In genomic region chr4:75179510-75179909, GRCh38 we compare ENCODE assay signal across 1 cellular context.
A peak's percentile ranks its signal among the peaks of the same experiment; 100 is the strongest.
TF ChIP-seq lines count a peak whose summit lies in the region.

No MANE protein-coding gene starts in this region.

TF ChIP-seq in HEK293, 187 proteins besides CTCF, POLR2A, EP300 and RAD21 (continued from another document):
- TF ChIP-seq TCF7L2 (IDR thresholded peaks at IDR 0.05; ENCODE audit: borderline replicate concordance, low read depth, low read length) (0 out of 2 replicates have a peak, but pooled peaks have one; percentile 42), REST (tag by site-specific recombination; IDR thresholded peaks at IDR 0.05) (no peak), SCRT1 (tag by site-specific recombination; IDR thresholded peaks at IDR 0.05; ENCODE audit: borderline replicate concordance) (peak; percentile 86; the same call in 1 of the 2 replicates), ZNF830 (tag by site-specific recombination; IDR thresholded peaks at IDR 0.05; ENCODE audit: low read depth) (no peak), ZNF23 (tag by site-specific recombination; IDR thresholded peaks at IDR 0.05; ENCODE audit: borderline replicate concordance) (no peak), ZNF843 (tag by site-specific recombination; IDR thresholded peaks at IDR 0.05) (peak; percentile 89), ZNF530 (tag by site-specific recombination; IDR thresholded peaks at IDR 0.05; ENCODE audit: low read depth) (no peak), ZNF561 (tag by site-specific recombination; IDR thresholded peaks at IDR 0.05; ENCODE audit: borderline replicate concordance) (0 out of 2 replicates have a peak, but pooled peaks have one; percentile 59), ZBTB8A (tag by site-specific recombination; IDR thresholded peaks at IDR 0.05) (peak; percentile 27; the same call in 1 of the 2 replicates), ZNF362 (tag by site-specific recombination; IDR thresholded peaks at IDR 0.05) (no peak), ZNF580 (tag by site-specific recombination; IDR thresholded peaks at IDR 0.05) (no peak), REPIN1 (tag by site-specific recombination; IDR thresholded peaks at IDR 0.05; ENCODE audit: low read depth) (no peak), ZNF596 (tag by site-specific recombination; IDR thresholded peaks at IDR 0.05) (no peak; the same call in 1 of the 2 replicates), ZNF266 (tag by site-specific recombination; IDR thresholded peaks at IDR 0.05; ENCODE audit: low read depth) (no peak), ZNF155 (tag by site-specific recombination; IDR thresholded peaks at IDR 0.05) (no peak), ZNF48 (tag by site-specific recombination; IDR thresholded peaks at IDR 0.05) (no peak), ZNF175 (tag by site-specific recombination; IDR thresholded peaks at IDR 0.05) (no peak), SETDB1 (IDR thresholded peaks at IDR 0.05; ENCODE audit: insufficient read length, low read length) (no peak), ZNF501 (tag by site-specific recombination; IDR thresholded peaks at IDR 0.05) (no peak), ZNF112 (tag by site-specific recombination; IDR thresholded peaks at IDR 0.05) (no peak), ATF2 (tag by site-specific recombination; IDR thresholded peaks at IDR 0.05; ENCODE audit: low read depth) (peak; percentile 53; the same call in 1 of the 2 replicates), ZFP69B (tag by site-specific recombination; IDR thresholded peaks at IDR 0.05) (peak; percentile 38; the same call in 1 of the 2 replicates), ZNF629 (tag by site-specific recombination; IDR thresholded peaks at IDR 0.05) (peak; percentile 52; the same call in 1 of the 2 replicates), ZNF433 (tag by site-specific recombination; IDR thresholded peaks at IDR 0.05; ENCODE audit: low read depth) (no peak), ZBTB11 (tag by site-specific recombination; conservative IDR thresholded peaks at IDR 0.05; ENCODE audit: low read depth) (no peak), ZNF660 (tag by site-specific recombination; IDR thresholded peaks at IDR 0.05) (no peak), ZSCAN23 (tag by site-specific recombination; IDR thresholded peaks at IDR 0.05) (0 out of 2 replicates have a peak, but pooled peaks have one; percentile 71), ZNF521 (tag by site-specific recombination; IDR thresholded peaks at IDR 0.05) (no peak), ZNF777 (tag by site-specific recombination; IDR thresholded peaks at IDR 0.05; ENCODE audit: borderline replicate concordance) (no peak), RBAK (tag by site-specific recombination; IDR thresholded peaks at IDR 0.05) (no peak), ZNF350 (tag by site-specific recombination; IDR thresholded peaks at IDR 0.05) (no peak), SP3 (tag by site-specific recombination; IDR thresholded peaks at IDR 0.05) (no peak), PATZ1 (tag by site-specific recombination; IDR thresholded peaks at IDR 0.05) (no peak)
